In genomic region chr12:4256043-4256826, GRCh38 we compare ENCODE assay signal across 24 cellular contexts. TPM values are rescaled to one million over a fixed set of nuclear protein-coding genes. Genes with fewer than 3 reads are reported as not detected.
DNase-seq lines count a peak whose midpoint lies in the region; ATAC-seq, FAIRE-seq and TF ChIP-seq lines count a peak whose summit lies in the region.
"Had no signal": no experiment of that assay in that cellular context is flagged by ENCODE, and none has a peak within 500 bp of the region (broad histone marks: within the 10 kb centered on the region; RNA-seq: fewer than 3 reads in every experiment).

No MANE protein-coding gene starts in this region.

- no peak overlapping the region for H3K4me3 Mint-ChIP-seq in MCF 10A (ENCODE audit: unreplicated experiment)
- H3K4me3 Mint-ChIP-seq: CD4-positive, alpha-beta T cell had no signal

- H3K9ac ChIP-seq in mammary epithelial cell (ENCODE audit: insufficient read depth, low read length) (no peak overlapping the region), K562 (ENCODE audit: insufficient read depth in 1 of 2, low read depth in 2 of 2, low read length in 2 of 2) (no peak overlapping the region)
- H3K9ac ChIP-seq: BLaER1 treated with 17β-estradiol and CSF1 and Interleukin-3, amounts not matched to agents 10 nM and 100 nM had no signal

- H3K27me3 ChIP-seq in mammary epithelial cell (ENCODE audit: insufficient read depth, low read length) (no peaks in the 10 kb centered on the region), K562 (ENCODE audit: control insufficient read depth in 2 of 2, insufficient read depth in 2 of 2, low read length in 2 of 2) (peaks cover 14 to 20% of the 10 kb centered on the region in 2 experiments; a peak in 4 of 5 replicates)

- no peak for FAIRE-seq in K562 (lab: Jason Lieb, UNC)
- FAIRE-seq: A549, D721Med, G401.6, GM12878 had no signal

- BruUV-seq in mammary epithelial cell (replicated peaks; lab: Mats Ljungman, UMichigan) = TSS peak; percentile 88
- no TSS peak for BruUV-seq in MCF 10A (replicated peaks; lab: Mats Ljungman, UMichigan)
- BruUV-seq in K562 (replicated peaks; lab: Mats Ljungman, UMichigan) = no TSS peak

- peaks cover 9% of the 10 kb centered on the region for H3K9me3 Mint-ChIP-seq in MCF 10A (ENCODE audit: unreplicated experiment)
- H3K9me3 Mint-ChIP-seq: CD4-positive, alpha-beta T cell had no signal

- no peaks in the 10 kb centered on the region for H3K36me3 ChIP-seq in mammary epithelial cell (ENCODE audit: insufficient read depth, low read length)
- H3K36me3 ChIP-seq in K562 (ENCODE audit: control insufficient read depth, insufficient read depth, low read length) = no peaks in the 10 kb centered on the region
- H3K36me3 ChIP-seq: BLaER1 treated with 17β-estradiol and CSF1 and Interleukin-3, amounts not matched to agents 10 nM and 100 nM had no signal

- POLR2A ChIA-PET in MCF 10A (lab: Yijun Ruan, JAX) = no interaction called here
- POLR2A ChIA-PET in K562 (lab: Yijun Ruan, JAX) = interaction anchor here (1.0 kb wide), 1 partner anchor 8 kb away, joined by 3 read pairs; no protein-coding TSS in a partner anchor

- H3K27ac ChIP-seq in mammary epithelial cell (ENCODE audit: insufficient read depth, low read depth, low read length) (no peak overlapping the region), K562 (ENCODE audit: extremely low read depth, low read depth, low read length) (no peak overlapping the region)
- H3K27ac ChIP-seq: A549; BLaER1 treated with 17β-estradiol and CSF1 and Interleukin-3, amounts not matched to agents 10 nM and 100 nM had no signal

- no peak for TF ChIP-seq POLR2A in K562 (conservative IDR thresholded peaks at IDR 0.05)

- H4K20me1 ChIP-seq in mammary epithelial cell (ENCODE audit: insufficient read depth, low read length) (no peaks in the 10 kb centered on the region), K562 (replicated peaks; ENCODE audit: control insufficient read depth, insufficient read depth, low read length) (no peaks in the 10 kb centered on the region)
- H4K20me1 ChIP-seq: BLaER1 treated with 17β-estradiol and CSF1 and Interleukin-3, amounts not matched to agents 10 nM and 100 nM had no signal

- no peak overlapping the region for H3K4me3 ChIP-seq in mammary epithelial cell (replicated peaks in 1 of 3; ENCODE audit: insufficient read depth in 1 of 3, low read depth in 2 of 3, low read length in 3 of 3)
- no peak overlapping the region for H3K4me3 ChIP-seq in K562
- H3K4me3 ChIP-seq: A549; BLaER1 treated with 17β-estradiol and CSF1 and Interleukin-3, amounts not matched to agents 10 nM and 100 nM; GM12878 had no signal

- H3K79me2 ChIP-seq in mammary epithelial cell (ENCODE audit: insufficient read depth, low read length) (no peaks in the 10 kb centered on the region), K562 (ENCODE audit: control insufficient read depth, insufficient read depth, low read length) (no peaks in the 10 kb centered on the region)

- CTCF ChIA-PET in mammary epithelial cell (lab: Charles Lee; ENCODE audit: low non-redundant PET) (no interaction called here), MCF 10A (lab: Yijun Ruan, JAX) (interaction anchor here (0.6 to 1.3 kb wide), 5 partner anchors 12 to 260 kb away, joined by 3 to 6 read pairs (median 3); no protein-coding TSS in a partner anchor), K562 (lab: Yijun Ruan, JAX; ENCODE audit: low intra/inter-chr PET ratio) (no interaction called here)

- TF ChIP-seq RAD21 in K562 (CRISPR knock-in tag; conservative IDR thresholded peaks at IDR 0.05 in 1 of 2, IDR thresholded peaks at IDR 0.05 in 1 of 2) = no peak

- 43% methylated on average over 2 of the region's 2 CpGs for WGBS in mammary epithelial cell (ENCODE audit: low coverage, missing lambda C conversion rate)
- 4% methylated on average over 2 of the region's 2 CpGs for WGBS in K562 (ENCODE audit: insufficient coverage, low coverage, missing lambda C conversion rate)

- in situ Hi-C loops in mammary epithelial cell (cut with MboI; ENCODE audit: low sequenced_read_pairs in 2 of 2) = no loop called here
- in situ Hi-C loops in K562 (cut with MboI) = no loop called here

- H3K4me1 ChIP-seq in mammary epithelial cell (ENCODE audit: insufficient read depth, low read length) (no peaks in the 10 kb centered on the region), K562 (replicated peaks in 1 of 2; ENCODE audit: control insufficient read depth in 2 of 2, insufficient read depth in 2 of 2, low read length in 2 of 2) (no peaks in the 10 kb centered on the region)
- H3K4me1 ChIP-seq: A549 had no signal

- H2AFZ ChIP-seq in mammary epithelial cell (ENCODE audit: low read depth, low read length) (no peak overlapping the region), K562 (ENCODE audit: low read depth, low read length) (no peak overlapping the region)

- ATAC-seq in K562 = no peak
- peak; percentile 94 for ATAC-seq in esophagus mucosa
- no peak for ATAC-seq in HG03521 (IDR thresholded peaks at IDR 0.05; ENCODE audit: unreplicated experiment)
- ATAC-seq in HG02642 (IDR thresholded peaks at IDR 0.05; ENCODE audit: poor library complexity, unreplicated experiment) = no peak
- no peak for ATAC-seq in HG02798 (IDR thresholded peaks at IDR 0.05; ENCODE audit: poor library complexity, unreplicated experiment)
- ATAC-seq: A549, GM12878 had no signal

- peak; percentile 45 for DNase-seq in mammary epithelial cell
- no peak for DNase-seq in MCF 10A (ENCODE audit: unreplicated experiment)
- DNase-seq in K562 (ENCODE audit: extremely low read depth in 1 of 4, low spot score in 3 of 4) = no peak
- DNase-seq: CD4-positive, alpha-beta T cell; GOT3; HCEC 1CT; KG1; MM.1S; NCI-H1417; NCI-H1694; NCI-H2081; NCI-H2227 treated with DMSO at 0.1 percent for 48 hours; NCI-H526 treated with DMSO at 0.1 percent for 48 hours; RPMI8226; SHP77 had no signal

- peaks cover 54% of the 10 kb centered on the region for H3K27me3 Mint-ChIP-seq in MCF 10A (ENCODE audit: insufficient read depth, unreplicated experiment)
- H3K27me3 Mint-ChIP-seq: CD4-positive, alpha-beta T cell had no signal

- TF ChIP-seq EP300 in K562 (IDR thresholded peaks at IDR 0.05; ENCODE audit: low read length) = no peak

- no peak overlapping the region for H3K4me2 ChIP-seq in mammary epithelial cell (ENCODE audit: insufficient read depth, low read depth, low read length)
- no peak overlapping the region for H3K4me2 ChIP-seq in K562 (ENCODE audit: insufficient read depth, low read length)
- H3K4me2 ChIP-seq: A549; BLaER1 treated with 17β-estradiol and CSF1 and Interleukin-3, amounts not matched to agents 10 nM and 100 nM had no signal

- H3K27ac Mint-ChIP-seq in MCF 10A (ENCODE audit: low read depth, unreplicated experiment) = no peak overlapping the region
- H3K27ac Mint-ChIP-seq: CD4-positive, alpha-beta T cell had no signal

- dilution Hi-C loops in mammary epithelial cell (cut with HindIII; ENCODE audit: low sequenced_read_pairs) = no loop called here

- no peaks in the 10 kb centered on the region for H3K9me1 ChIP-seq in K562 (ENCODE audit: control insufficient read depth, insufficient read depth, low read length)

- H3K36me3 Mint-ChIP-seq in MCF 10A (ENCODE audit: insufficient read depth, unreplicated experiment) = no peaks in the 10 kb centered on the region

- TF ChIP-seq CTCF in mammary epithelial cell (conservative IDR thresholded peaks at IDR 0.05 in 1 of 2, IDR thresholded peaks at IDR 0.05 in 1 of 2; ENCODE audit: extremely low read depth in 1 of 2, insufficient read depth in 1 of 2, low read depth in 1 of 2, low read length in 2 of 2) = no peak
- no peak for TF ChIP-seq CTCF in MCF 10A (IDR thresholded peaks at IDR 0.05; ENCODE audit: unreplicated experiment)
- no peak for TF ChIP-seq CTCF in K562 (IDR thresholded peaks at IDR 0.05 in 2 of 3, conservative IDR thresholded peaks at IDR 0.05 in 1 of 3; ENCODE audit: insufficient read depth in 2 of 3, low read depth in 1 of 3, low read length in 3 of 3)

- H3K4me1 Mint-ChIP-seq in MCF 10A (ENCODE audit: insufficient read depth, unreplicated experiment) = no peaks in the 10 kb centered on the region

- intact Hi-C loops in mammary epithelial cell (cut with micrococcal nuclease) = no loop called here
- intact Hi-C loops in MCF 10A (cut with micrococcal nuclease) = no loop called here
- intact Hi-C loops in K562 (cut with micrococcal nuclease) = no loop called here

- H3K9me3 ChIP-seq in mammary epithelial cell (replicated peaks; ENCODE audit: insufficient read depth, low read length) (no peaks in the 10 kb centered on the region), K562 (replicated peaks; ENCODE audit: control insufficient read depth, insufficient read depth, low read depth, low read length) (no peaks in the 10 kb centered on the region; the same call in 1 of the 2 replicates)

TF ChIP-seq in K562, 482 proteins besides CTCF, POLR2A, EP300 and RAD21 (continues in another document):
- no peak for TF ChIP-seq TAF9B (IDR thresholded peaks at IDR 0.05; ENCODE audit: partially characterized antibody)

RNA-seq across cellular contexts. Expression of gene CCND2, which starts 17.3 kb away (rescaled TPM):
- total RNA-seq in mammary epithelial cell (100 to 1,000 TPM; 483 to 932 TPM), MCF 10A (2022) (62.2 and 70.9 TPM in 2 replicates), K562 (2014; rRNA removed) (39.6 and 52.1 TPM in 2 replicates), K562 (2014; rRNA removed; fragmentation: Illumina TruSeq; extraction: Trizol) (68.9 and 71.9 TPM in 2 replicates), K562 (2015; rRNA removed; fragmentation: Illumina TruSeq; extraction: Trizol) (49.7 and 53.2 TPM in 2 replicates), K562 (2021) (93.5 and 99.3 TPM in 2 replicates), esophagus mucosa (48.9 TPM)
- polyA plus RNA-seq in mammary epithelial cell (234 TPM), K562 (2011; rRNA removed) (36.9 and 42.9 TPM in 2 replicates), K562 (2014; fragmentation: Illumina TruSeq; extraction: Trizol) (12.6 and 13.6 TPM in 2 replicates), K562 (2014; fragmentation: Nextera tagmentation; extraction: Ambion mirVana) (10 to 100 TPM; 13.7 to 47.6 TPM), K562 (2014; rRNA removed) (30.3 and 33.2 TPM in 2 replicates)
- 991 TPM for polyA minus RNA-seq in mammary epithelial cell
- total RNA-seq in K562 (2011; cell fraction: chromatin; rRNA removed; ENCODE audit: low replicate concordance) = 52.6 and 55.6 TPM in 2 replicates
- 37.4 and 40.2 TPM in 2 replicates for total RNA-seq in K562 (2011; cell fraction: nucleolus; rRNA removed)
- 57.5 and 64.9 TPM in 2 replicates for total RNA-seq in K562 (2011; cell fraction: nucleoplasm; rRNA removed)
- 20.5 and 35.3 TPM in 2 replicates for polyA plus RNA-seq in K562 (2011; cell fraction: cytosol; rRNA removed)
- 28.5 and 42.5 TPM in 2 replicates for polyA plus RNA-seq in K562 (2011; cell fraction: nucleus; rRNA removed)
- polyA plus RNA-seq in K562 (2012) = 12.1 and 12.4 TPM in 2 replicates
- polyA minus RNA-seq in K562 (2011; rRNA and poly(A)+ RNA removed) = 109 and 119 TPM in 2 replicates
- 68.1 and 69.3 TPM in 2 replicates for polyA minus RNA-seq in K562 (2011; cell fraction: cytosol; rRNA and poly(A)+ RNA removed)
- polyA minus RNA-seq in K562 (2011; cell fraction: nucleus; rRNA and poly(A)+ RNA removed) = 21.5 and 41.5 TPM in 2 replicates
